Comparison of ENCODE assay signal across 18 cellular contexts in genomic region chr6:20906938-20907337, GRCh38.
DNase-seq lines count a peak whose midpoint lies in the region; ATAC-seq, FAIRE-seq and TF ChIP-seq lines count a peak whose summit lies in the region.
"Had no signal": no experiment of that assay in that cellular context is flagged by ENCODE, and none has a peak within 500 bp of the region (broad histone marks: within the 10 kb centered on the region; RNA-seq: fewer than 3 reads in every experiment).

No MANE protein-coding gene starts in this region.

- FAIRE-seq in GM12892 (lab: Jason Lieb, UNC), result no peak

- TF ChIP-seq POLR2A in GM12892 (IDR thresholded peaks at IDR 0.05; ENCODE audit: low read depth, low read length), result no peak

- no peaks in the 10 kb centered on the region for H3K27me3 ChIP-seq in dorsolateral prefrontal cortex
- H3K27me3 ChIP-seq: esophagus squamous epithelium, transverse colon had no signal

- no peak for TF ChIP-seq CTCF in cardiac fibroblast (IDR thresholded peaks at IDR 0.05; ENCODE audit: low read depth, low read length)
- TF ChIP-seq CTCF in omental fat pad (IDR thresholded peaks at IDR 0.05), result no peak
- TF ChIP-seq CTCF in dorsolateral prefrontal cortex (IDR thresholded peaks at IDR 0.05 in 54 of 56, conservative IDR thresholded peaks at IDR 0.05 in 2 of 56; ENCODE audit: low read depth in 1 of 56, partially characterized antibody in 56 of 56), result no peak

- H3K27ac ChIP-seq in dorsolateral prefrontal cortex, result no peak overlapping the region
- H3K27ac ChIP-seq: coronary artery, esophagus squamous epithelium, lower lobe of right lung, transverse colon had no signal

- H3K4me3 ChIP-seq in cardiac fibroblast (replicated peaks in 1 of 2; ENCODE audit: low read depth in 2 of 2, low read length in 2 of 2) (no peak overlapping the region), dorsolateral prefrontal cortex (no peak overlapping the region)
- H3K4me3 ChIP-seq: coronary artery, esophagus squamous epithelium, GM23338, lower lobe of right lung, transverse colon had no signal

- peak; percentile 51 for ATAC-seq in omental fat pad (ENCODE audit: low FRiP score)
- ATAC-seq: activated T-cell treated with anti-CD3 and anti-CD28 coated beads, Interleukin-2, amount 50 U/mL, for 4 hours; lower lobe of right lung; natural killer cell had no signal

- intact Hi-C loops in dorsolateral prefrontal cortex (cut with DNase I), result no loop called here

- DNase-seq in GM04504 (ENCODE audit: low read depth), result peak; percentile 28
- DNase-seq in NOMO-1 (lab: John Stamatoyannopoulos, UW; ENCODE audit: unreplicated experiment in 2 of 2), result peak; percentile 56 to 85
- DNase-seq in cardiac fibroblast (ENCODE audit: low read depth in 2 of 2), result peak; percentile 91 to 92
- no peak for DNase-seq in omental fat pad (ENCODE audit: low spot score)
- DNase-seq in dorsolateral prefrontal cortex, result no peak
- no peak for DNase-seq in DMS53 (lab: John Stamatoyannopoulos, UW)
- DNase-seq in GM12892 (ENCODE audit: insufficient read length), result no peak
- DNase-seq in foreskin melanocyte, result no peak
- DNase-seq: activated T-cell treated with anti-CD3 and anti-CD28 coated beads, Interleukin-2, amount 50 U/mL, for 4 hours; esophagus squamous epithelium; lower lobe of right lung; natural killer cell; NCI-H187 treated with DMSO at 0.1 percent for 48 hours; stimulated activated CD4-positive, alpha-beta T cell treated with anti-CD3 and anti-CD28 coated beads, Interleukin-1b, Interleukin-23, amount 100 ng/mL, for 48 hours; stimulated activated CD8-positive, alpha-beta memory T cell treated with anti-CD3 and anti-CD28 coated beads, Interleukin-4, amount 100 ng/mL, for 48 hours; transverse colon had no signal

Comparison
In these comparisons a context has a peak if more than half of its experiments do, and no peak if none do; other contexts are left out.
1. DNase-seq: peak in GM04504 (single experiment), NOMO-1 (2 of 2) and cardiac fibroblast (2 of 2); none in omental fat pad (single experiment), dorsolateral prefrontal cortex (0 of 10), DMS53 (single experiment), GM12892 (single experiment) and foreskin melanocyte (single experiment).